ENCODE assay signal across 8 cellular contexts in genomic region chr10:96339956-96340904, GRCh38. TPM values are rescaled to one million over a fixed set of nuclear protein-coding genes. Genes with fewer than 3 reads are reported as not detected.
DNase-seq lines count a peak whose midpoint lies in the region; ATAC-seq and TF ChIP-seq lines count a peak whose summit lies in the region.

No MANE protein-coding gene starts in this region.

- DNase-seq in CD4-positive, CD25-positive, alpha-beta regulatory T cell, result peak; percentile 34 to 72 (median 62)
- DNase-seq in NCI-H1105 (lab: John Stamatoyannopoulos, UW), result peak; percentile 51
- DNase-seq in T-helper 1 cell, result peak in 3 of 5 donors; percentile 21 to 49 (median 41)
- DNase-seq in ascending aorta (ENCODE audit: low spot score in 2 of 2), result peak; percentile 25 to 73
- peak; percentile 82 for DNase-seq in hepatocyte (ENCODE audit: low spot score)
- peak; percentile 72 for DNase-seq in stimulated activated CD4-positive, alpha-beta T cell treated with anti-CD3 and anti-CD28 coated beads, Interleukin-15, amount 100 ng/mL, for 24 hours

- peaks cover 35% of the 10 kb centered on the region for H3K27me3 Mint-ChIP-seq in CD4-positive, CD25-positive, alpha-beta regulatory T cell

- H3K36me3 Mint-ChIP-seq in CD4-positive, CD25-positive, alpha-beta regulatory T cell, result peaks cover 4% of the 10 kb centered on the region

- H3K27me3 ChIP-seq in CD4-positive, CD25-positive, alpha-beta regulatory T cell (ENCODE audit: control insufficient read depth, insufficient read depth, low read length), result peaks cover 4% of the 10 kb centered on the region
- no peaks in the 10 kb centered on the region for H3K27me3 ChIP-seq in ascending aorta
- no peaks in the 10 kb centered on the region for H3K27me3 ChIP-seq in hepatocyte

- no peaks in the 10 kb centered on the region for H3K9me3 Mint-ChIP-seq in CD4-positive, CD25-positive, alpha-beta regulatory T cell

- no peak overlapping the region for H3K4me3 ChIP-seq in CD4-positive, CD25-positive, alpha-beta regulatory T cell (ENCODE audit: low read depth, low read length)
- no peak overlapping the region for H3K4me3 ChIP-seq in ascending aorta
- no peak overlapping the region for H3K4me3 ChIP-seq in hepatocyte

- no peak overlapping the region for H3K4me2 ChIP-seq in hepatocyte

- H3K79me2 ChIP-seq in hepatocyte, result no peaks in the 10 kb centered on the region

- peak; percentile 65 to 74 for ATAC-seq in CD4-positive, CD25-positive, alpha-beta regulatory T cell (ENCODE audit: low read depth in 2 of 2)
- ATAC-seq in GM21529 (IDR thresholded peaks at IDR 0.05; ENCODE audit: unreplicated experiment) (peak; percentile 78), HG02840 (IDR thresholded peaks at IDR 0.05; ENCODE audit: low FRiP score, unreplicated experiment) (no peak)

- H3K9me2 ChIP-seq in hepatocyte (replicated peaks; ENCODE audit: insufficient read depth), result no peaks in the 10 kb centered on the region

- H3K4me1 Mint-ChIP-seq in CD4-positive, CD25-positive, alpha-beta regulatory T cell, result peaks cover 0 to 8% (median 2%) of the 10 kb centered on the region in 4 donors

- no peaks in the 10 kb centered on the region for H4K20me1 ChIP-seq in hepatocyte (ENCODE audit: insufficient read depth, poor library complexity, severe bottlenecking)

- H3K4me3 Mint-ChIP-seq in CD4-positive, CD25-positive, alpha-beta regulatory T cell, result no peak overlapping the region

- TF ChIP-seq CTCF in ascending aorta (IDR thresholded peaks at IDR 0.05) (peak in 2 of 3 experiments; percentile 48 to 53), hepatocyte (IDR thresholded peaks at IDR 0.05; ENCODE audit: poor library complexity) (peak; percentile 76)

- H2AFZ ChIP-seq in hepatocyte, result no peak overlapping the region

- no peaks in the 10 kb centered on the region for H3K9me3 ChIP-seq in CD4-positive, CD25-positive, alpha-beta regulatory T cell (ENCODE audit: control insufficient read depth in 2 of 2, low read length in 2 of 2)
- H3K9me3 ChIP-seq in ascending aorta (no peaks in the 10 kb centered on the region), hepatocyte (ENCODE audit: low read depth) (no peaks in the 10 kb centered on the region)

- H3K27ac Mint-ChIP-seq in CD4-positive, CD25-positive, alpha-beta regulatory T cell, result peak overlapping the region in 2 of 3 donors; percentile 18 to 49

- WGBS in hepatocyte (ENCODE audit: low lambda C conversion rate, missing lambda C conversion rate), result 40% methylated on average over 7 of the region's 7 CpGs

- H3K36me3 ChIP-seq in CD4-positive, CD25-positive, alpha-beta regulatory T cell (ENCODE audit: control insufficient read depth, insufficient read depth, low read length), result no peaks in the 10 kb centered on the region
- no peaks in the 10 kb centered on the region for H3K36me3 ChIP-seq in ascending aorta
- no peaks in the 10 kb centered on the region for H3K36me3 ChIP-seq in hepatocyte (replicated peaks; ENCODE audit: insufficient read depth, low read depth)

- H3K4me1 ChIP-seq in CD4-positive, CD25-positive, alpha-beta regulatory T cell (ENCODE audit: control insufficient read depth, insufficient read depth, low read length, poor library complexity, severe bottlenecking), result no peaks in the 10 kb centered on the region
- H3K4me1 ChIP-seq in ascending aorta (no peaks in the 10 kb centered on the region), hepatocyte (ENCODE audit: insufficient read depth) (no peaks in the 10 kb centered on the region)

- intact Hi-C loops in ascending aorta (cut with DNase I), result no loop called here

- H3K27ac ChIP-seq in CD4-positive, CD25-positive, alpha-beta regulatory T cell (ENCODE audit: insufficient read depth, low read length, poor library complexity, severe bottlenecking), result no peak overlapping the region
- H3K27ac ChIP-seq in ascending aorta, result no peak overlapping the region
- no peak overlapping the region for H3K27ac ChIP-seq in hepatocyte

RNA-seq across cellular contexts. Expression of gene OPALIN, which starts 18.6 kb away (rescaled TPM):
- not detected for total RNA-seq in CD4-positive, CD25-positive, alpha-beta regulatory T cell
- polyA plus RNA-seq in CD4-positive, CD25-positive, alpha-beta regulatory T cell, result not detected
- total RNA-seq in ascending aorta, result not detected
- not detected in 2 replicates for total RNA-seq in hepatocyte
- polyA plus RNA-seq in hepatocyte, result not detected in 2 replicates

RNA-seq across cellular contexts. Expression of gene DNTT, which starts 36.0 kb away (rescaled TPM):
- total RNA-seq in CD4-positive, CD25-positive, alpha-beta regulatory T cell, result not detected
- under 1 TPM in 1 of 4 donors, not detected in 3; 0.24 TPM for polyA plus RNA-seq in CD4-positive, CD25-positive, alpha-beta regulatory T cell
- total RNA-seq in ascending aorta, result not detected
- total RNA-seq in hepatocyte, result not detected in 2 replicates
- 0.10 TPM in 1 of 2 replicates, not detected in the other for polyA plus RNA-seq in hepatocyte
